In genomic region chr1:116874622-116875277, GRCh38 we compare ENCODE assay signal across 1 cellular context.
TF ChIP-seq lines count a peak whose summit lies in the region.

No MANE protein-coding gene starts in this region.

TF ChIP-seq in GM12878, 131 proteins besides CTCF, POLR2A, EP300 and RAD21:
- TF ChIP-seq KDM1A (IDR thresholded peaks at IDR 0.05; ENCODE audit: borderline replicate concordance): no peak
- TF ChIP-seq ZBTB4 (CRISPR knock-in tag; IDR thresholded peaks at IDR 0.05): no peak
- TF ChIP-seq NR2F1 (conservative IDR thresholded peaks at IDR 0.05): peak; percentile 62
- TF ChIP-seq IRF5 (IDR thresholded peaks at IDR 0.05; ENCODE audit: borderline replicate concordance): no peak
- no peak for TF ChIP-seq SREBF2 (IDR thresholded peaks at IDR 0.05; ENCODE audit: low read length)
- TF ChIP-seq NBN (IDR thresholded peaks at IDR 0.05): no peak
TF ChIP-seq in GM12878: peak in this region for 1.
